Comparison of ENCODE assay signal across 2 cellular contexts in genomic region chr2:181934694-181935093, GRCh38.
TF ChIP-seq lines count a peak whose summit lies in the region.

No MANE protein-coding gene starts in this region.

TF ChIP-seq in SK-N-SH treated with all-trans-retinoic acid at 6 μM for 48 hours, 23 proteins besides CTCF, POLR2A, EP300 and RAD21:
- TF ChIP-seq CREB5 (CRISPR knock-in tag; IDR thresholded peaks at IDR 0.05; ENCODE audit: low read depth) (no peak), POU6F1 (CRISPR knock-in tag; IDR thresholded peaks at IDR 0.05; ENCODE audit: borderline replicate concordance, low read depth) (no peak), TOX (CRISPR knock-in tag; IDR thresholded peaks at IDR 0.05; ENCODE audit: borderline replicate concordance) (no peak)

TF ChIP-seq in SK-N-SH, 30 proteins besides CTCF, POLR2A, EP300 and RAD21 (continued from another document):
- TF ChIP-seq ZBTB33 (IDR thresholded peaks at IDR 0.05; ENCODE audit: borderline replicate concordance, low read depth) (no peak), NRF1 (IDR thresholded peaks at IDR 0.05; ENCODE audit: low read depth, low read length) (no peak), PBX3 (IDR thresholded peaks at IDR 0.05) (no peak), CHD2 (IDR thresholded peaks at IDR 0.05; ENCODE audit: low read length, partially characterized antibody) (no peak), GATA2 (CRISPR knock-in tag; IDR thresholded peaks at IDR 0.05) (no peak), JUND (IDR thresholded peaks at IDR 0.05) (no peak), MAX (IDR thresholded peaks at IDR 0.05; ENCODE audit: low read depth) (no peak), TEAD4 (IDR thresholded peaks at IDR 0.05; ENCODE audit: borderline replicate concordance, insufficient read depth) (no peak), ELF1 (IDR thresholded peaks at IDR 0.05) (no peak)
